Comparison of ENCODE assay signal across 9 cellular contexts in genomic region chr15:70376929-70377691, GRCh38.
A peak's percentile ranks its signal among the peaks of the same experiment; 100 is the strongest.
DNase-seq lines count a peak whose midpoint lies in the region; ATAC-seq and TF ChIP-seq lines count a peak whose summit lies in the region.
"Had no signal": no experiment of that assay in that cellular context is flagged by ENCODE, and none has a peak within 500 bp of the region (broad histone marks: within the 10 kb centered on the region; RNA-seq: fewer than 3 reads in every experiment).

No MANE protein-coding gene starts in this region.

- peak overlapping the region; percentile 58 for H3K27ac Mint-ChIP-seq in endothelial cell (ENCODE audit: unreplicated experiment)
- no peak overlapping the region for H3K27ac Mint-ChIP-seq in effector memory CD8-positive, alpha-beta T cell

- no peaks in the 10 kb centered on the region for H3K36me3 Mint-ChIP-seq in endothelial cell (ENCODE audit: low read depth, unreplicated experiment)
- H3K36me3 Mint-ChIP-seq in effector memory CD8-positive, alpha-beta T cell (ENCODE audit: insufficient read depth): peaks cover 2% of the 10 kb centered on the region

- peak overlapping the region; percentile 31 for H3K9ac ChIP-seq in muscle layer of colon (ENCODE audit: low read length)

- H3K4me1 ChIP-seq in muscle layer of colon (ENCODE audit: insufficient read depth, low read length): peaks cover 37% of the 10 kb centered on the region

- peak overlapping the region; percentile 48 for H3K27ac ChIP-seq in muscle layer of colon (ENCODE audit: low read depth, low read length)

- H3K4me1 Mint-ChIP-seq in endothelial cell (ENCODE audit: unreplicated experiment): peaks cover 24% of the 10 kb centered on the region
- peaks cover 0 to 4% of the 10 kb centered on the region in 2 donors for H3K4me1 Mint-ChIP-seq in effector memory CD8-positive, alpha-beta T cell (ENCODE audit: low read depth in 2 of 2)

- no peaks in the 10 kb centered on the region for H3K36me3 ChIP-seq in muscle layer of colon (ENCODE audit: insufficient read depth, low read length)

- H3K9me3 Mint-ChIP-seq in endothelial cell (ENCODE audit: unreplicated experiment): no peaks in the 10 kb centered on the region
- H3K9me3 Mint-ChIP-seq in effector memory CD8-positive, alpha-beta T cell: no peaks in the 10 kb centered on the region

- peak overlapping the region in 1 of 2 donors; percentile 49 for H3K4me3 ChIP-seq in muscle layer of colon (ENCODE audit: low read depth in 1 of 2, low read length in 2 of 2)

- no peaks in the 10 kb centered on the region for H3K27me3 ChIP-seq in muscle layer of colon (ENCODE audit: control insufficient read depth in 1 of 2, insufficient read depth in 2 of 2, low read length in 2 of 2)

- DNase-seq in Daoy (ENCODE audit: low read depth): peak; percentile 57
- peak; percentile 17 for DNase-seq in NCI-H2227 treated with DMSO at 0.1 percent for 48 hours (lab: John Stamatoyannopoulos, UW)
- peak; percentile 61 for DNase-seq in endothelial cell (ENCODE audit: low spot score)
- no peak for DNase-seq in effector memory CD8-positive, alpha-beta T cell
- no peak for DNase-seq in RPMI8226
- no peak for DNase-seq in stimulated activated CD4-positive, alpha-beta T cell treated with anti-CD3 and anti-CD28 coated beads, Interleukin-4, amount 100 ng/mL, for 24 hours
- no peak for DNase-seq in stimulated activated CD4-positive, alpha-beta T cell treated with anti-CD3 and anti-CD28 coated beads, Interleukin-12 subunit alpha, Interleukin-12 subunit beta, amount 100 ng/mL, for 4 hours

- no peak for TF ChIP-seq CTCF in endothelial cell (IDR thresholded peaks at IDR 0.05; ENCODE audit: unreplicated experiment)

- peaks cover 8% of the 10 kb centered on the region for H3K27me3 Mint-ChIP-seq in endothelial cell (ENCODE audit: unreplicated experiment)
- H3K27me3 Mint-ChIP-seq in effector memory CD8-positive, alpha-beta T cell: peaks cover 15 to 81% of the 10 kb centered on the region in 2 donors

- H3K4me3 Mint-ChIP-seq in endothelial cell (ENCODE audit: unreplicated experiment): peak overlapping the region; percentile 66
- no peak overlapping the region for H3K4me3 Mint-ChIP-seq in effector memory CD8-positive, alpha-beta T cell
- H3K4me3 Mint-ChIP-seq: stimulated activated naive CD8-positive, alpha-beta T cell treated with anti-CD3 and anti-CD28 coated beads, Interleukin-15, Interleukin-2, amounts not matched to agents 100 ng/mL and 50 ng/mL, for 24 hours had no signal

- no peak for ATAC-seq in effector memory CD8-positive, alpha-beta T cell (replicated peaks)

- H3K9me3 ChIP-seq in muscle layer of colon (ENCODE audit: low read length): no peaks in the 10 kb centered on the region

Comparison
In these comparisons a context has a peak if more than half of its experiments do, and no peak if none do; other contexts are left out.
1. DNase-seq: peak in Daoy (single experiment), NCI-H2227 treated with DMSO at 0.1 percent for 48 hours (single experiment) and endothelial cell (single experiment); none in effector memory CD8-positive, alpha-beta T cell (0 of 3), RPMI8226 (single experiment), stimulated activated CD4-positive, alpha-beta T cell treated with anti-CD3 and anti-CD28 coated beads, Interleukin-4, amount 100 ng/mL, for 24 hours (single experiment) and stimulated activated CD4-positive, alpha-beta T cell treated with anti-CD3 and anti-CD28 coated beads, Interleukin-12 subunit alpha, Interleukin-12 subunit beta, amount 100 ng/mL, for 4 hours (single experiment).